In the genomic region with DNA sequence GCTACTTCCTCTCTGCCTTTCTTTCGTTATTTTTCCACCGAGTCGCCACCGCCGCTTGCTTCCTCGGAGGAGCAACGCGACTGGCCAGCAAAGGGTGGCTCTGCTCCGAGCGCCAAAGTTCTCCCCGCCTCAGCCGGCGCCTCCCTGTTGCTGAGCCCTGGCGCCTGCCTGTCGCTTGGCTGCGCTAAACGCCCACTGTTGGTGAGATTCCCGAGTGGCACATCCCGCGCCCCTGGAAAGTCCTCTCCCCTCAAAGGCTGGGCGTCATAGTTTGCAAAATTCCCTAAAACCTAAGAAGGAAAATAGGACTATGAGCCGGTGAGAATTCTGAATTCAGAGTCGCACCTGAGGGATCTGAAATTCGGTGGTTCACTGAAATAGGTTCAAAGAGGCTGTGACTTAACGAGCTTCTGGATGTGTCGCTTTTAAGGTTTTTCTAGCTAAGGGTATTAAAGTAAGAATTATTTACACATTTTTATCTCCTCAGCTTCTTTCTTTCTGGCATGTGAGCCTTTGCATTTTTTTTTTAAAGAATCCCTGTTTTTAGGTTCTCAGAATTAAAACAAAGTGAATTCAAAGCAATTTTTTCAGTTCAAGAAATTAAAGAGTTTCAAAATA, we compare ENCODE assay signal across 8 cellular contexts. TPM values are rescaled to one million over a fixed set of nuclear protein-coding genes. Genes with fewer than 3 reads are reported as not detected.
DNase-seq lines count a peak whose midpoint lies in the region; ATAC-seq, FAIRE-seq and TF ChIP-seq lines count a peak whose summit lies in the region.

Gene GRIN3A (minus strand): TSS at position 82 of the 618 bp plus-strand sequence. CDS start 668 bp downstream, outside the sequence.

- H3K9me3 Mint-ChIP-seq in activated T-helper 17 cell treated with anti-CD3 and anti-CD28 coated beads, Interleukin-2, amount 50 U/mL, for 72 hours = no peaks in the 10 kb centered on the region

- H3K4me1 ChIP-seq in keratinocyte (ENCODE audit: control insufficient read depth, extremely low read depth, insufficient read depth, low read length) (no peaks in the 10 kb centered on the region), subcutaneous abdominal adipose tissue (ENCODE audit: control insufficient read depth in 5 of 5, insufficient read depth in 5 of 5, low read length in 5 of 5) (peaks cover 0 to 19% (median 18%) of the 10 kb centered on the region in 5 donors)

- H3K9ac ChIP-seq in keratinocyte (ENCODE audit: control insufficient read depth, extremely low read depth, insufficient read depth, low read length) = no peak within 1 kb of the TSS
- peak within 1 kb of the TSS in 1 of 5 donors; percentile 20 for H3K9ac ChIP-seq in subcutaneous abdominal adipose tissue (ENCODE audit: low read length in 5 of 5)

- H3K9me3 ChIP-seq in keratinocyte (ENCODE audit: control insufficient read depth, low read depth, low read length) (no peaks in the 10 kb centered on the region), subcutaneous abdominal adipose tissue (ENCODE audit: control insufficient read depth in 5 of 5, low read length in 5 of 5) (no peaks in the 10 kb centered on the region)

- ATAC-seq in Right ventricle myocardium inferior (peak; percentile 82), HG03175 (IDR thresholded peaks at IDR 0.05; ENCODE audit: unreplicated experiment) (no peak)
- ATAC-seq in activated T-helper 17 cell treated with anti-CD3 and anti-CD28 coated beads, Interleukin-2, amount 50 U/mL, for 72 hours (replicated peaks) = no peak

- no peaks in the 10 kb centered on the region for H3K4me1 Mint-ChIP-seq in activated T-helper 17 cell treated with anti-CD3 and anti-CD28 coated beads, Interleukin-2, amount 50 U/mL, for 72 hours

- no peak for FAIRE-seq in keratinocyte (lab: Jason Lieb, UNC)

- H3K9me1 ChIP-seq in keratinocyte (ENCODE audit: control insufficient read depth, extremely low read depth, insufficient read depth, low read length) = no peaks in the 10 kb centered on the region

- H3K79me2 ChIP-seq in keratinocyte (ENCODE audit: control insufficient read depth, insufficient read depth, low read length) = no peaks in the 10 kb centered on the region

- H3K36me3 Mint-ChIP-seq in activated T-helper 17 cell treated with anti-CD3 and anti-CD28 coated beads, Interleukin-2, amount 50 U/mL, for 72 hours (ENCODE audit: low read depth) = no peaks in the 10 kb centered on the region

- no peak for DNase-seq in Right ventricle myocardium inferior (ENCODE audit: missing footprints)
- DNase-seq in cardiac septum (ENCODE audit: low spot score) = no peak
- no peak for DNase-seq in keratinocyte (ENCODE audit: low read depth, low spot score)
- DNase-seq in T-helper 9 cell = no peak
- no peak for DNase-seq in A172 (ENCODE audit: low spot score)

- no peaks in the 10 kb centered on the region for H4K20me1 ChIP-seq in keratinocyte (ENCODE audit: control insufficient read depth, extremely low read depth, insufficient read depth, low read length)

- H3K36me3 ChIP-seq in keratinocyte (ENCODE audit: control insufficient read depth in 2 of 2, extremely low read depth in 1 of 2, insufficient read depth in 2 of 2, low read length in 2 of 2) = no peaks in the 10 kb centered on the region
- H3K36me3 ChIP-seq in subcutaneous abdominal adipose tissue (ENCODE audit: control insufficient read depth in 5 of 5, insufficient read depth in 5 of 5, low read length in 5 of 5) = no peaks in the 10 kb centered on the region

- H3K4me2 ChIP-seq in keratinocyte (ENCODE audit: control insufficient read depth, extremely low read depth, insufficient read depth, low read depth, low read length) = no peak within 1 kb of the TSS

- H3K4me3 ChIP-seq in keratinocyte (ENCODE audit: control insufficient read depth in 2 of 3, extremely low read depth in 1 of 3, insufficient read depth in 2 of 3, low read depth in 1 of 3, low read length in 3 of 3) = no peak within 1 kb of the TSS
- peak within 1 kb of the TSS; percentile 58 to 74 (median 65) for H3K4me3 ChIP-seq in subcutaneous abdominal adipose tissue (ENCODE audit: low read depth in 1 of 5, low read length in 5 of 5)

- dilution Hi-C loops in keratinocyte (cut with MboI; ENCODE audit: extremely low pct_ligation_motif_present, low sequenced_read_pairs) = no loop called here

- peaks cover 36% of the 10 kb centered on the region for H3K27me3 Mint-ChIP-seq in activated T-helper 17 cell treated with anti-CD3 and anti-CD28 coated beads, Interleukin-2, amount 50 U/mL, for 72 hours

- H3K27me3 ChIP-seq in keratinocyte (ENCODE audit: control insufficient read depth, extremely low read depth, insufficient read depth, low read length) = peaks cover 33% of the 10 kb centered on the region
- H3K27me3 ChIP-seq in subcutaneous abdominal adipose tissue (ENCODE audit: control insufficient read depth in 5 of 5, insufficient read depth in 4 of 5, low read length in 5 of 5) = peaks cover 14 to 30% (median 26%) of the 10 kb centered on the region in 5 donors

- intact Hi-C loops in Right ventricle myocardium inferior (cut with DNase I) = no loop called here
- intact Hi-C loops in cardiac septum (cut with DNase I) = no loop called here

- H3K4me3 Mint-ChIP-seq in activated T-helper 17 cell treated with anti-CD3 and anti-CD28 coated beads, Interleukin-2, amount 50 U/mL, for 72 hours = peak within 1 kb of the TSS; percentile 24

- H2AFZ ChIP-seq in keratinocyte (ENCODE audit: control insufficient read depth, low read length) = no peak within 1 kb of the TSS

- peak in 2 of 3 experiments; percentile 27 to 28 for TF ChIP-seq CTCF in keratinocyte (optimal IDR thresholded peaks at IDR 0.05 in 1 of 3, IDR thresholded peaks at IDR 0.05 in 1 of 3, conservative IDR thresholded peaks at IDR 0.05 in 1 of 3; ENCODE audit: extremely low read depth in 1 of 3, insufficient read depth in 2 of 3, low read length in 3 of 3)

- no peak within 1 kb of the TSS for H3K27ac Mint-ChIP-seq in activated T-helper 17 cell treated with anti-CD3 and anti-CD28 coated beads, Interleukin-2, amount 50 U/mL, for 72 hours

- no peak within 1 kb of the TSS for H3K27ac ChIP-seq in keratinocyte (ENCODE audit: control insufficient read depth, insufficient read depth, low read length)
- no peak within 1 kb of the TSS for H3K27ac ChIP-seq in subcutaneous abdominal adipose tissue (ENCODE audit: low read depth, low read length)

RNA-seq across cellular contexts. Expression of gene GRIN3A, which starts in this region (rescaled TPM):
- 0.92 TPM for total RNA-seq in Right ventricle myocardium inferior
- 0.11 TPM for total RNA-seq in cardiac septum
- not detected for total RNA-seq in activated T-helper 17 cell treated with anti-CD3 and anti-CD28 coated beads, Interleukin-2, amount 50 U/mL, for 72 hours
- polyA plus RNA-seq in keratinocyte = not detected in 3 replicates
- not detected for polyA plus RNA-seq in keratinocyte (2011; ENCODE audit: low read depth)
- polyA plus RNA-seq in keratinocyte (2011; cell fraction: cytosol; rRNA removed) = not detected in 2 replicates
- polyA plus RNA-seq in keratinocyte (2011; cell fraction: nucleus; rRNA removed) = not detected in 2 replicates
- polyA plus RNA-seq in keratinocyte (2012; ENCODE audit: low replicate concordance) = 0.06 and 0.11 TPM in 2 replicates
- not detected in 3 replicates for polyA minus RNA-seq in keratinocyte
- not detected for polyA minus RNA-seq in keratinocyte (2011; cell fraction: cytosol; rRNA and poly(A)+ RNA removed)
- not detected in 2 replicates for polyA minus RNA-seq in keratinocyte (2011; cell fraction: nucleus; rRNA and poly(A)+ RNA removed)
- not detected in 2 replicates for total RNA-seq in A172 (2014; rRNA removed; shearing (Covaris generic))

Comparison
In these comparisons a context has a peak if more than half of its experiments do, and no peak if none do; other contexts are left out.
1. Peak in ATAC-seq in Right ventricle myocardium inferior; RNA of the gene not detected or under 1 TPM.
2. H3K4me3 ChIP-seq: peak in subcutaneous abdominal adipose tissue (5 of 5); none in keratinocyte (0 of 3).